1 cellular context compared by ENCODE assay signal in genomic region chr22:20020533-20021195, GRCh38.
TF ChIP-seq lines count a peak whose summit lies in the region.

TANGO2 (plus strand) TSS chr22:20021110; CDS start chr22:20036799, 15,689 bp downstream.

TF ChIP-seq in GM12878, 131 proteins besides CTCF, POLR2A, EP300 and RAD21 (continued from another document and continues in another):
- TF ChIP-seq CUX1 (IDR thresholded peaks at IDR 0.05; ENCODE audit: insufficient replicate concordance, low read depth, low read length) (no peak), PKNOX1 (IDR thresholded peaks at IDR 0.05) (peak; percentile 96), MXI1 (IDR thresholded peaks at IDR 0.05; ENCODE audit: low read depth, low read length) (peak; percentile 65), ELK1 (IDR thresholded peaks at IDR 0.05; ENCODE audit: low read depth, low read length) (0 out of 2 replicates have a peak, but pooled peaks have one; percentile 24), CEBPZ (IDR thresholded peaks at IDR 0.05; ENCODE audit: low read depth, low read length) (no peak), LARP7 (IDR thresholded peaks at IDR 0.05) (0 out of 2 replicates have a peak, but pooled peaks have one; percentile 71), SMARCA5 (IDR thresholded peaks at IDR 0.05) (0 out of 2 replicates have a peak, but pooled peaks have one; percentile 60), DPF2 (IDR thresholded peaks at IDR 0.05) (peak; percentile 100), ZNF207 (IDR thresholded peaks at IDR 0.05; ENCODE audit: borderline replicate concordance) (peak; percentile 77; the same call in 1 of the 2 replicates), STAT1 (conservative IDR thresholded peaks at IDR 0.05) (0 out of 2 replicates have a peak, but pooled peaks have one; percentile 39), MAX (IDR thresholded peaks at IDR 0.05; ENCODE audit: low read depth, low read length) (no peak), RB1 (IDR thresholded peaks at IDR 0.05; ENCODE audit: borderline replicate concordance) (peak; percentile 87), NRF1 (conservative IDR thresholded peaks at IDR 0.05; ENCODE audit: low read depth, low read length) (peak; percentile 47), TBL1XR1 (IDR thresholded peaks at IDR 0.05; ENCODE audit: low read depth, low read length) (no peak), FOS (IDR thresholded peaks at IDR 0.05; ENCODE audit: borderline replicate concordance, extremely low read depth, insufficient read length) (peak; percentile 68), E4F1 (IDR thresholded peaks at IDR 0.05; ENCODE audit: borderline replicate concordance, partially characterized antibody) (peak; percentile 69), POU2F2 (IDR thresholded peaks at IDR 0.05; ENCODE audit: borderline replicate concordance, low read depth, low read length) (peak; percentile 7; the same call in 1 of the 3 replicates), NR2F1 (conservative IDR thresholded peaks at IDR 0.05) (peak; percentile 57; the same call in 1 of the 2 replicates), ATF7 (IDR thresholded peaks at IDR 0.05; ENCODE audit: low read depth) (no peak), RUNX3 (IDR thresholded peaks at IDR 0.05; ENCODE audit: low read length) (peak; percentile 57; the same call in 1 of the 2 replicates), HDAC6 (IDR thresholded peaks at IDR 0.05; ENCODE audit: unreplicated experiment) (peak; percentile 22), SP1 (IDR thresholded peaks at IDR 0.05; ENCODE audit: low read depth, low read length) (peak; percentile 98), BACH1 (IDR thresholded peaks at IDR 0.05; ENCODE audit: borderline replicate concordance) (peak; percentile 55; the same call in 1 of the 2 replicates), USF1 (IDR thresholded peaks at IDR 0.05; ENCODE audit: borderline replicate concordance, extremely low read length, insufficient read depth, low read depth, low read length) (no peak), NR2C2 (IDR thresholded peaks at IDR 0.05; ENCODE audit: borderline replicate concordance, control insufficient read depth, insufficient read length, low read depth) (no peak), SIN3A (IDR thresholded peaks at IDR 0.05; ENCODE audit: low read depth, low read length) (peak; percentile 65; the same call in 1 of the 2 replicates), CHD2 (IDR thresholded peaks at IDR 0.05; ENCODE audit: borderline replicate concordance, low read depth, low read length) (peak; percentile 88), EGR1 (IDR thresholded peaks at IDR 0.05; ENCODE audit: borderline replicate concordance in 1 of 2, low read depth in 2 of 2, low read length in 2 of 2) (peak in 1 of 2 experiments; percentile 45; a peak in 2 of 3 replicates), IKZF2 (IDR thresholded peaks at IDR 0.05) (peak in 1 of 2 experiments; percentile 28; a peak in 1 of 4 replicates), PBX3 (IDR thresholded peaks at IDR 0.05; ENCODE audit: insufficient replicate concordance, low read depth, low read length) (peak; percentile 98), NKRF (conservative IDR thresholded peaks at IDR 0.05) (peak; percentile 71), IRF3 (IDR thresholded peaks at IDR 0.05) (peak; percentile 91), KLF5 (IDR thresholded peaks at IDR 0.05; ENCODE audit: partially characterized antibody) (peak; percentile 70), NR2C1 (IDR thresholded peaks at IDR 0.05) (peak; percentile 61), RFX5 (IDR thresholded peaks at IDR 0.05; ENCODE audit: low read depth, low read length) (peak; percentile 51; the same call in 1 of the 2 replicates), BHLHE40 (IDR thresholded peaks at IDR 0.05; ENCODE audit: borderline replicate concordance in 1 of 2, low read depth in 2 of 2, low read length in 1 of 2) (peak in 1 of 2 experiments; percentile 59; a peak in 2 of 4 replicates), ZNF24 (IDR thresholded peaks at IDR 0.05) (no peak), POLR2AphosphoS2 (IDR thresholded peaks at IDR 0.05; ENCODE audit: low read depth, low read length) (peak; percentile 86), CEBPB (IDR thresholded peaks at IDR 0.05; ENCODE audit: borderline replicate concordance in 1 of 2, low read depth in 2 of 2, low read length in 2 of 2) (no peak), IKZF1 (conservative IDR thresholded peaks at IDR 0.05) (peak; percentile 87), PAX5 (IDR thresholded peaks at IDR 0.05; ENCODE audit: borderline replicate concordance, low read depth, low read length) (no peak), HDGF (IDR thresholded peaks at IDR 0.05) (peak; percentile 86; the same call in 1 of the 2 replicates)
